In the genomic region with DNA sequence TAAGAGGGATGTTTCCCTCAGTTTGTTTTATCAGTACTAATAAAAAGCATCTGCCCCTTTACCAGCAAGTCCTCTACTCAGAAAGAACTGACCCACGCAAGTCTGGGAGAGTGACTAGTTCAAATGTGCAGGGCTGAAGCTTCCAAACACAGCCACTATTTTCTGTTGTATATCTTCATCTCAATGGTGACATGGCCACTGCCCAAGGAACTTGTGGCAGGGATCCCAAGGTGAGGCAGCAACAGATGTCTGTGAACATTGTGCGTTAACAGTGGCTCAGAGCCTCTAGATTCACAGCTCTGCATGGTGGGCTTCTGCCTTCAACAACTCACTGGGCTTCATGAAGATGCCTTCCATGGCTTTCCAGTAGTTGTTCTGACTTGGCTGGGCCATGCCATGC, we compare ENCODE assay signal across 24 cellular contexts.
"Had no signal": no experiment of that assay in that cellular context is flagged by ENCODE, and none has a peak within 500 bp of the region (broad histone marks: within the 10 kb centered on the region; RNA-seq: fewer than 3 reads in every experiment).

No MANE protein-coding gene starts in this region.

- H3K4me3 Mint-ChIP-seq: activated B cell treated with CpG ODN at 0.5 μM for 24 hours; activated CD8-positive, alpha-beta T cell treated with anti-CD3 and anti-CD28 coated beads for 36 hours; activated T-cell treated with anti-CD3 and anti-CD28 coated beads, Interleukin-2, amount 50 U/mL, for 72 hours; nephron; stimulated activated naive CD8-positive, alpha-beta T cell treated with anti-CD3 and anti-CD28 coated beads, Interleukin-15, amount 100 ng/mL, for 72 hours; T-cell had no signal

- H3K4me3 ChIP-seq: hepatocyte, lower lobe of right lung, skin epidermis, upper lobe of left lung, vagina had no signal

- ATAC-seq: activated CD8-positive, alpha-beta T cell treated with anti-CD3 and anti-CD28 coated beads for 36 hours; activated T-cell treated with anti-CD3 and anti-CD28 coated beads, Interleukin-2, amount 50 U/mL, for 72 hours; lower lobe of right lung; sciatic nerve; stimulated activated naive CD8-positive, alpha-beta T cell treated with anti-CD3 and anti-CD28 coated beads, Interleukin-15, amount 100 ng/mL, for 72 hours; T-cell had no signal

- H3K9me3 ChIP-seq: lower lobe of right lung, neutrophil, upper lobe of left lung, vagina had no signal

- DNase-seq: activated B cell treated with CpG ODN at 0.5 μM for 24 hours; activated CD4-positive, alpha-beta T cell treated with anti-CD3 and anti-CD28 coated beads, Interleukin-2, amount 50 U/mL, for 1 hour; activated CD8-positive, alpha-beta T cell treated with anti-CD3 and anti-CD28 coated beads for 36 hours; activated effector memory CD4-positive, alpha-beta T cell treated with Interleukin-2 at 50 U/mL for 16 hours; activated naive CD4-positive, alpha-beta T cell treated with Interleukin-2 at 50 U/mL for 16 hours; activated T-cell treated with anti-CD3 and anti-CD28 coated beads, Interleukin-2, amount 50 U/mL, for 72 hours; amygdala; central memory CD4-positive, alpha-beta T cell; dermis blood vessel endothelial cell; effector CD4-positive, alpha-beta T cell; islet precursor cell; lower lobe of right lung; stimulated activated CD4-positive, alpha-beta T cell treated with anti-CD3 and anti-CD28 coated beads, Interleukin-12 subunit alpha, Interleukin-12 subunit beta, amount 100 ng/mL, for 4 hours; stimulated activated CD4-positive, alpha-beta T cell treated with anti-CD3 and anti-CD28 coated beads, Interleukin-4, amount 100 ng/mL, for 1 hour; stimulated activated naive CD8-positive, alpha-beta T cell treated with anti-CD3 and anti-CD28 coated beads, Interleukin-15, amount 100 ng/mL, for 72 hours; substantia nigra; T-cell; upper lobe of left lung had no signal

- H3K27ac ChIP-seq: hepatocyte, lower lobe of right lung, neutrophil, skin epidermis, upper lobe of left lung, vagina had no signal

- H3K9me3 Mint-ChIP-seq: activated B cell treated with CpG ODN at 0.5 μM for 24 hours; activated CD8-positive, alpha-beta T cell treated with anti-CD3 and anti-CD28 coated beads for 36 hours; activated T-cell treated with anti-CD3 and anti-CD28 coated beads, Interleukin-2, amount 50 U/mL, for 72 hours; nephron; stimulated activated naive CD8-positive, alpha-beta T cell treated with anti-CD3 and anti-CD28 coated beads, Interleukin-15, amount 100 ng/mL, for 72 hours; T-cell had no signal

- H3K27ac Mint-ChIP-seq: activated B cell treated with CpG ODN at 0.5 μM for 24 hours; activated CD8-positive, alpha-beta T cell treated with anti-CD3 and anti-CD28 coated beads for 36 hours; nephron; stimulated activated naive CD8-positive, alpha-beta T cell treated with anti-CD3 and anti-CD28 coated beads, Interleukin-15, amount 100 ng/mL, for 72 hours; T-cell had no signal

- H3K27me3 ChIP-seq: hepatocyte, neutrophil, upper lobe of left lung, vagina had no signal

- H3K27me3 Mint-ChIP-seq: activated B cell treated with CpG ODN at 0.5 μM for 24 hours; activated CD8-positive, alpha-beta T cell treated with anti-CD3 and anti-CD28 coated beads for 36 hours; stimulated activated naive CD8-positive, alpha-beta T cell treated with anti-CD3 and anti-CD28 coated beads, Interleukin-15, amount 100 ng/mL, for 72 hours; T-cell had no signal
